In the genomic region with DNA sequence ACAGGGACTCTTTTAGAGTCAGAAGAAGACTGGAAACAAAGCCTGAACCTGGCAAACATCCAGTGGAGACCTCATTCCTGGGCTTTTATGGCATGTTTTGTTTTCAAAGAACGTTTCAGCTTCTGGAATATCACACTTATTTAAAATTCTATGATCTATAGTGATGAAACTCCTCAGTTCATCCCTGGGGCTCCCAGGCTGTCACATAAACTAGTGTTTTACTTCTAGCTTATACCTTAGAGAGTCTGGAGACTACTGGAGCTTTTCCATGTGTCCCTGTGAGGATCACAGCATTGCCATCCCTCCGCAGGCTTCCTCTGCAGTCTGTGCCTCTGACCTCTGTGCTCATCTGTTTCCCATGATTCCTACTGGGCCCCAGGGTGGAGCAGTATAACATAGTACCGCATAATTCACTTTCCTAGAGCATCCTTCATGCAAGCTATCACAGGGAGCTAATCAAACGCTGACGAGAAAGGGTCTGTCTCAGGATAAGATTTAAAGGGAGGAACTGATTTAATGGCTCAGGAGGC, we compare ENCODE assay signal across 16 cellular contexts.
"Had no signal": no experiment of that assay in that cellular context is flagged by ENCODE, and none has a peak within 500 bp of the region (broad histone marks: within the 10 kb centered on the region; RNA-seq: fewer than 3 reads in every experiment).

No MANE protein-coding gene starts in this region.

- H3K4me3 ChIP-seq: adrenal gland, sigmoid colon, stomach, testis, upper lobe of left lung had no signal

- H3K36me3 ChIP-seq: adrenal gland, sigmoid colon, stomach, upper lobe of left lung had no signal

- ATAC-seq: left lobe of liver, natural killer cell had no signal

- DNase-seq: activated CD4-positive, alpha-beta T cell treated with anti-CD3 and anti-CD28 coated beads, Interleukin-2, amount 50 U/mL, for 48 hours; activated naive CD4-positive, alpha-beta T cell treated with anti-CD3 and anti-CD28 coated beads, Interleukin-2, amount 50 U/mL, for 16 hours; adrenal gland; caudate nucleus; islet precursor cell; natural killer cell; occipital lobe; sigmoid colon; stimulated activated CD4-positive, alpha-beta T cell treated with anti-CD3 and anti-CD28 coated beads, Interleukin-12 subunit alpha, Interleukin-12 subunit beta, amount 100 ng/mL, for 4 hours; stimulated activated CD4-positive, alpha-beta T cell treated with anti-CD3 and anti-CD28 coated beads, Interleukin-2, amount 100 ng/mL, for 24 hours; stomach; testis; upper lobe of left lung had no signal

- H3K4me3 Mint-ChIP-seq: dendritic cell treated with granulocyte-macrophage colony-stimulating factor and Interleukin-4, amounts not matched to agents 40 ng/mL and 50 ng/mL, for 4 days; natural killer cell had no signal

- H3K27ac Mint-ChIP-seq: activated T-helper 2 cell treated with anti-CD3 and anti-CD28 coated beads, Interferon-gamma antibody, Interleukin-2, Interleukin-4, amounts not matched to agents 10 μg/mL and 5 μg/mL and 100 μg/mL, durations not matched to agents 14 hours and 24 hours and 36 hours; dendritic cell treated with granulocyte-macrophage colony-stimulating factor and Interleukin-4, amounts not matched to agents 40 ng/mL and 50 ng/mL, for 4 days; natural killer cell had no signal

- H3K9me3 ChIP-seq: adrenal gland, sigmoid colon, stomach, testis, upper lobe of left lung had no signal

- H3K9me3 Mint-ChIP-seq: activated T-helper 2 cell treated with anti-CD3 and anti-CD28 coated beads, Interferon-gamma antibody, Interleukin-2, Interleukin-4, amounts not matched to agents 10 μg/mL and 5 μg/mL and 100 μg/mL, durations not matched to agents 14 hours and 24 hours and 36 hours; dendritic cell treated with granulocyte-macrophage colony-stimulating factor and Interleukin-4, amounts not matched to agents 40 ng/mL and 50 ng/mL, for 4 days had no signal

- H3K36me3 Mint-ChIP-seq: natural killer cell had no signal

- H3K27me3 ChIP-seq: adrenal gland, sigmoid colon, stomach, testis, upper lobe of left lung had no signal

- H3K4me1 Mint-ChIP-seq: natural killer cell had no signal

- H3K27ac ChIP-seq: adrenal gland, sigmoid colon, stomach, testis, upper lobe of left lung had no signal

- H3K4me1 ChIP-seq: adrenal gland, testis had no signal
